In genomic region chr11:5046754-5047330, GRCh38 we compare ENCODE assay signal across 2 cellular contexts.
A peak's percentile ranks its signal among the peaks of the same experiment; 100 is the strongest.
TF ChIP-seq lines count a peak whose summit lies in the region.

No MANE protein-coding gene starts in this region.

TF ChIP-seq in IMR-90, 13 proteins besides CTCF, POLR2A, EP300 and RAD21:
- TF ChIP-seq MXI1 (IDR thresholded peaks at IDR 0.05; ENCODE audit: borderline replicate concordance, low read depth, low read length) (no peak), MAZ (IDR thresholded peaks at IDR 0.05; ENCODE audit: borderline replicate concordance, low read depth, low read length) (no peak), FOS (IDR thresholded peaks at IDR 0.05; ENCODE audit: low read depth, low read length) (no peak), CEBPB (IDR thresholded peaks at IDR 0.05; ENCODE audit: low read depth, low read length) (peak; percentile 63), RFX5 (IDR thresholded peaks at IDR 0.05; ENCODE audit: low read depth, low read length) (no peak), USF2 (IDR thresholded peaks at IDR 0.05; ENCODE audit: low read depth, low read length) (no peak), RCOR1 (IDR thresholded peaks at IDR 0.05; ENCODE audit: insufficient replicate concordance, low read length) (no peak), SMC3 (IDR thresholded peaks at IDR 0.05; ENCODE audit: low read depth, low read length) (no peak)

TF ChIP-seq in K562, 482 proteins besides CTCF, POLR2A, EP300 and RAD21:
- TF ChIP-seq PHF8 (IDR thresholded peaks at IDR 0.05; ENCODE audit: borderline replicate concordance, low read length) (no peak), CEBPG (CRISPR knock-in tag; IDR thresholded peaks at IDR 0.05) (peak; percentile 14; the same call in 1 of the 2 replicates), CEBPG (tag; conservative IDR thresholded peaks at IDR 0.05 in 1 of 2, IDR thresholded peaks at IDR 0.05 in 1 of 2) (0 out of 4 replicates have a peak, but pooled peaks of 1 of the 2 experiments have one; percentile 16), AFF1 (IDR thresholded peaks at IDR 0.05; ENCODE audit: low read depth in 1 of 2, partially characterized antibody in 2 of 2) (no peak), CBFA2T3 (IDR thresholded peaks at IDR 0.05) (no peak), CEBPB (tag; IDR thresholded peaks at IDR 0.05) (peak; percentile 67)
